8 cellular contexts compared by ENCODE assay signal in the genomic region with DNA sequence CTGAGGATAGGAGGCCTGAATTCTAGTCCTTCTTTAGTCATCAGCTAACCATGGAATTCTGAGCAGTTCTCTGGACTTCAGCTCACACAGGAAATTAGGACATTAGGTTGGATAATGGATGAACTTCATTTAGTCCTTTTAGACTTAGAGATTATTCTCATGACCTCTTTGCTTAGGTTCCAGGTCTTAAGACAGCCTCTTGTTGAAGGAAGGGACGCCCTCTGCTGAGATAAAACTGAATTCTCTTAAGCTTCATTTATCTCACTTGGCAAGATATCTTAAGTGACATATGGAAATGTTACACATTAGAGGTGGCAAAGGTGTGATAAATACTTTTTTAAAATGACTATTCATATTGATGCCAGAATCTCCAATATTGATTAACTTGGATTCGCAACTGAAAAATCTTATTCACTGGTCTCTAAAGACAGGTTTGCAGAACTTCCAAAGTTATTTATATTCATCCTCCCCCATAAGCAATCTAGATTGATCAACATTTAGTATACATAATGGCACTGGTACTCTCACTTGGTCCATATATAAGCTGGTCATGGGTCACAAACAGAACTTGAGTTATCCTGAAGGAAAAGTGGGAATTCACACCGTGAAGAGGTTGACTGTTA. TPM values are rescaled to one million over a fixed set of nuclear protein-coding genes. Genes with fewer than 3 reads are reported as not detected.
DNase-seq lines count a peak whose midpoint lies in the region; ATAC-seq, FAIRE-seq and TF ChIP-seq lines count a peak whose summit lies in the region.

No MANE protein-coding gene starts in this region.

- H3K4me2 ChIP-seq in parathyroid adenoma (ENCODE audit: low read length): no peak overlapping the region

- no peak overlapping the region for H3K27ac ChIP-seq in Peyer's patch
- H3K27ac ChIP-seq in esophagus squamous epithelium: no peak overlapping the region
- H3K27ac ChIP-seq in parathyroid adenoma: no peak overlapping the region

- WGBS in esophagus squamous epithelium, 2 donors: 44 to 59% methylated on average over 3 of the region's 3 CpGs

- ATAC-seq in HG02852 (IDR thresholded peaks at IDR 0.05; ENCODE audit: unreplicated experiment) (peak; percentile 70), HG03469 (IDR thresholded peaks at IDR 0.05; ENCODE audit: unreplicated experiment) (no peak)

- no peaks in the 10 kb centered on the region for H3K4me1 ChIP-seq in Peyer's patch
- H3K4me1 ChIP-seq in esophagus squamous epithelium: no peaks in the 10 kb centered on the region
- H3K4me1 ChIP-seq in parathyroid adenoma: no peaks in the 10 kb centered on the region

- TF ChIP-seq POLR2A in Peyer's patch (IDR thresholded peaks at IDR 0.05) (no peak), esophagus squamous epithelium (IDR thresholded peaks at IDR 0.05) (no peak)

- FAIRE-seq in G401.6 (lab: Jason Lieb, UNC): peak; percentile 74
- FAIRE-seq in frontal cortex (lab: Jason Lieb, UNC): no peak

- no peaks in the 10 kb centered on the region for H3K9me3 ChIP-seq in Peyer's patch
- peaks cover 0 to 3% (median 0%) of the 10 kb centered on the region in 3 donors for H3K9me3 ChIP-seq in esophagus squamous epithelium
- no peaks in the 10 kb centered on the region for H3K9me3 ChIP-seq in parathyroid adenoma (ENCODE audit: control insufficient read depth, low read length)

- H3K9ac ChIP-seq in parathyroid adenoma: no peak overlapping the region

- H3K36me3 ChIP-seq in Peyer's patch (no peaks in the 10 kb centered on the region), esophagus squamous epithelium (no peaks in the 10 kb centered on the region), parathyroid adenoma (ENCODE audit: control insufficient read depth, insufficient read depth, low read length) (no peaks in the 10 kb centered on the region)

- DNase-seq in Peyer's patch (no peak), esophagus squamous epithelium (lab: John Stamatoyannopoulos, UW) (no peak), OCI-M2 (lab: John Stamatoyannopoulos, UW; ENCODE audit: unreplicated experiment) (no peak), frontal cortex (ENCODE audit: low spot score in 2 of 2) (no peak)

- H3K79me2 ChIP-seq in parathyroid adenoma: no peaks in the 10 kb centered on the region

- H2AFZ ChIP-seq in parathyroid adenoma: no peak overlapping the region

- no peak overlapping the region for H3K4me3 ChIP-seq in Peyer's patch
- H3K4me3 ChIP-seq in esophagus squamous epithelium: no peak overlapping the region
- no peak overlapping the region for H3K4me3 ChIP-seq in parathyroid adenoma (ENCODE audit: low read depth, low read length)

- TF ChIP-seq CTCF in Peyer's patch (IDR thresholded peaks at IDR 0.05) (peak in 4 of 6 experiments; percentile 41 to 74 (median 68)), esophagus squamous epithelium (IDR thresholded peaks at IDR 0.05) (peak in 5 of 6 experiments; percentile 49 to 79 (median 57)), parathyroid adenoma (IDR thresholded peaks at IDR 0.05) (peak; percentile 52)

- intact Hi-C loops in esophagus squamous epithelium (cut with DNase I): loop anchor here (10.0 kb wide), 1 partner anchor 159 kb away; no protein-coding TSS in a partner anchor

- no peaks in the 10 kb centered on the region for H3K27me3 ChIP-seq in Peyer's patch
- no peaks in the 10 kb centered on the region for H3K27me3 ChIP-seq in esophagus squamous epithelium
- H3K27me3 ChIP-seq in parathyroid adenoma (ENCODE audit: control insufficient read depth, insufficient read depth, low read length): no peaks in the 10 kb centered on the region

RNA-seq across cellular contexts. Expression of gene ZNF366, which starts 16.9 kb away (rescaled TPM):
- 1 to 10 TPM in 2 of 4 donors, under 1 TPM in 2; 0.70 to 2.5 (median 1.3) TPM for total RNA-seq in Peyer's patch
- total RNA-seq in esophagus squamous epithelium: 1 to 10 TPM in 2 of 4 donors, under 1 TPM in 2; 0.48 to 2.9 (median 1.4) TPM
- 0.82 TPM for total RNA-seq in frontal cortex
